ENCODE assay signal across 31 cellular contexts in the genomic region with DNA sequence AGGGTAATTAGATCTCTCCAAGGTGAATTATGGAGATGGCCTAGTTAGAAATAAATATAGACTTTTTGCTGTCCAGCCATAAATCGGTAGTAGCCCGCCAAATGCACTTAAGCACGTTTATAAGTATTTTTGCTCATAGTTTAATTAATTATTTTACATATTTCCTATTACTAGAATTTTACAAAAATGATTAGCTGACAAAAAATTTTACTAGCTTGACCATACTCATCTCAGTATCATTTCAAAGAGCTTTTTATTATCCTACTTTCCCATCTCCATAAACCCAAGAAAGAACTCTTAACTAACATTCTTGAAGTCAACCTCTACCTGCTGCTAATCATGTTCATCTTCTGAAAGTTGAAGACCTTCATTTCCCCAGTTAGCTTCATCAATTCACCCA.
DNase-seq lines count a peak whose midpoint lies in the region; ATAC-seq, FAIRE-seq and TF ChIP-seq lines count a peak whose summit lies in the region.
"Had no signal": no experiment of that assay in that cellular context is flagged by ENCODE, and none has a peak within 500 bp of the region (broad histone marks: within the 10 kb centered on the region; RNA-seq: fewer than 3 reads in every experiment).

No MANE protein-coding gene starts in this region.

- dilution Hi-C loops in mammary epithelial cell (cut with HindIII; ENCODE audit: low sequenced_read_pairs) = no loop called here

- no peaks in the 10 kb centered on the region for H3K27me3 ChIP-seq in HepG2 (ENCODE audit: control insufficient read depth in 1 of 2, insufficient read depth in 2 of 2, low read length in 2 of 2)
- H3K27me3 ChIP-seq in right lobe of liver = no peaks in the 10 kb centered on the region
- no peaks in the 10 kb centered on the region for H3K27me3 ChIP-seq in K562 (ENCODE audit: control insufficient read depth in 2 of 2, insufficient read depth in 2 of 2, low read length in 2 of 2)
- peaks cover 2% of the 10 kb centered on the region for H3K27me3 ChIP-seq in mammary epithelial cell (ENCODE audit: insufficient read depth, low read length)
- H3K27me3 ChIP-seq: BE2C; BLaER1; BLaER1 treated with 17β-estradiol and CSF1 and Interleukin-3, amounts not matched to agents 10 nM and 100 nM had no signal

- ATAC-seq in HepG2 (no peak), right lobe of liver (no peak), A549 (no peak), K562 (no peak), GM21390 (IDR thresholded peaks at IDR 0.05; ENCODE audit: unreplicated experiment) (no peak)
- ATAC-seq: CD8-positive, alpha-beta T cell had no signal

- no peak overlapping the region for H3K4me3 ChIP-seq in HepG2 (replicated peaks in 1 of 3; ENCODE audit: insufficient read depth in 1 of 3, low read depth in 2 of 3, low read length in 3 of 3)
- H3K4me3 ChIP-seq in right lobe of liver = no peak overlapping the region
- H3K4me3 ChIP-seq in A549 = no peak overlapping the region
- no peak overlapping the region for H3K4me3 ChIP-seq in K562
- no peak overlapping the region for H3K4me3 ChIP-seq in mammary epithelial cell (replicated peaks in 1 of 3; ENCODE audit: insufficient read depth in 1 of 3, low read depth in 2 of 3, low read length in 3 of 3)
- H3K4me3 ChIP-seq: BLaER1; BLaER1 treated with 17β-estradiol and CSF1 and Interleukin-3, amounts not matched to agents 10 nM and 100 nM had no signal

- H3K9me1 ChIP-seq in K562 (ENCODE audit: control insufficient read depth, insufficient read depth, low read length) = no peaks in the 10 kb centered on the region

- 38% methylated on average over 3 of the region's 3 CpGs for WGBS in HepG2 (ENCODE audit: low lambda C conversion rate)
- WGBS in right lobe of liver (ENCODE audit: insufficient coverage, low coverage, low lambda C conversion rate, missing lambda C conversion rate) = 74% methylated on average over 3 of the region's 3 CpGs
- 37% methylated on average over 3 of the region's 3 CpGs for WGBS in A549 (ENCODE audit: missing lambda C conversion rate)
- WGBS in K562 (ENCODE audit: insufficient coverage, low coverage, missing lambda C conversion rate) = 0% methylated on average over 3 of the region's 3 CpGs
- WGBS in mammary epithelial cell (ENCODE audit: low coverage, missing lambda C conversion rate) = 71% methylated on average over 3 of the region's 3 CpGs

- 0 out of 2 replicates have a peak, but pooled peaks cover 4% of the 10 kb centered on the region for H3K4me1 ChIP-seq in HepG2 (ENCODE audit: insufficient read depth, low read length)
- H3K4me1 ChIP-seq in right lobe of liver = no peaks in the 10 kb centered on the region
- no peaks in the 10 kb centered on the region for H3K4me1 ChIP-seq in A549
- no peaks in the 10 kb centered on the region for H3K4me1 ChIP-seq in K562 (replicated peaks in 1 of 2; ENCODE audit: control insufficient read depth in 2 of 2, insufficient read depth in 2 of 2, low read length in 2 of 2)
- no peaks in the 10 kb centered on the region for H3K4me1 ChIP-seq in mammary epithelial cell (ENCODE audit: insufficient read depth, low read length)
- H3K4me1 ChIP-seq: BE2C; BLaER1; BLaER1 treated with 17β-estradiol and CSF1 and Interleukin-3, amounts not matched to agents 10 nM and 100 nM; Caco-2 had no signal

- TF ChIP-seq CTCF in HepG2 (CRISPR knock-in tag; IDR thresholded peaks at IDR 0.05) (no peak), right lobe of liver (IDR thresholded peaks at IDR 0.05) (no peak), A549 (IDR thresholded peaks at IDR 0.05) (no peak), K562 (IDR thresholded peaks at IDR 0.05 in 2 of 3, conservative IDR thresholded peaks at IDR 0.05 in 1 of 3; ENCODE audit: insufficient read depth in 2 of 3, low read depth in 1 of 3, low read length in 3 of 3) (no peak), mammary epithelial cell (conservative IDR thresholded peaks at IDR 0.05 in 1 of 2, IDR thresholded peaks at IDR 0.05 in 1 of 2; ENCODE audit: extremely low read depth in 1 of 2, insufficient read depth in 1 of 2, low read depth in 1 of 2, low read length in 2 of 2) (no peak)

- BruUV-seq in HepG2 (replicated peaks; lab: Mats Ljungman, UMichigan) = no TSS peak
- no TSS peak for BruUV-seq in K562 (replicated peaks; lab: Mats Ljungman, UMichigan)
- BruUV-seq in mammary epithelial cell (replicated peaks; lab: Mats Ljungman, UMichigan) = no TSS peak

- in situ Hi-C loops in HepG2 (cut with HindIII; ENCODE audit: extremely low pct_ligation_motif_present, low pct_unique_long_range_greater_than_20kb) = no loop called here
- in situ Hi-C loops in K562 (cut with MboI) = no loop called here
- in situ Hi-C loops in mammary epithelial cell (cut with MboI; ENCODE audit: low sequenced_read_pairs in 2 of 2) = no loop called here

- H3K36me3 ChIP-seq in HepG2 (replicated peaks in 1 of 2; ENCODE audit: control insufficient read depth in 1 of 2, insufficient read depth in 2 of 2, low read length in 2 of 2) (no peaks in the 10 kb centered on the region), right lobe of liver (no peaks in the 10 kb centered on the region), K562 (ENCODE audit: control insufficient read depth, insufficient read depth, low read length) (no peaks in the 10 kb centered on the region), mammary epithelial cell (ENCODE audit: insufficient read depth, low read length) (no peaks in the 10 kb centered on the region)
- H3K36me3 ChIP-seq: BE2C; BLaER1; BLaER1 treated with 17β-estradiol and CSF1 and Interleukin-3, amounts not matched to agents 10 nM and 100 nM had no signal

- no peaks in the 10 kb centered on the region for H3K9me3 ChIP-seq in HepG2 (ENCODE audit: low read length)
- no peaks in the 10 kb centered on the region for H3K9me3 ChIP-seq in right lobe of liver
- H3K9me3 ChIP-seq in A549 = no peaks in the 10 kb centered on the region
- no peaks in the 10 kb centered on the region for H3K9me3 ChIP-seq in K562 (replicated peaks; ENCODE audit: control insufficient read depth, insufficient read depth, low read depth, low read length)
- H3K9me3 ChIP-seq in mammary epithelial cell (replicated peaks; ENCODE audit: insufficient read depth, low read length) = no peaks in the 10 kb centered on the region
- H3K9me3 ChIP-seq: BE2C; BLaER1; BLaER1 treated with 17β-estradiol and CSF1 and Interleukin-3, amounts not matched to agents 10 nM and 100 nM; Caco-2 had no signal

- intact Hi-C loops in HepG2 (cut with micrococcal nuclease; ENCODE audit: unreplicated experiment) = no loop called here
- intact Hi-C loops in right lobe of liver (cut with DNase I) = no loop called here
- intact Hi-C loops in K562 (cut with micrococcal nuclease) = no loop called here
- intact Hi-C loops in mammary epithelial cell (cut with micrococcal nuclease) = no loop called here

- POLR2A ChIA-PET in HepG2 (lab: Yijun Ruan, JAX) (no interaction called here), A549 (lab: Yijun Ruan, JAX) (no interaction called here), K562 (lab: Yijun Ruan, JAX) (no interaction called here)

- H2AFZ ChIP-seq in HepG2 (ENCODE audit: low read length) (no peak overlapping the region), K562 (ENCODE audit: low read depth, low read length) (no peak overlapping the region), mammary epithelial cell (ENCODE audit: low read depth, low read length) (no peak overlapping the region)

- H3K4me2 ChIP-seq in HepG2 (ENCODE audit: low read depth, low read length) = no peak overlapping the region
- H3K4me2 ChIP-seq in A549 = no peak overlapping the region
- H3K4me2 ChIP-seq in K562 (ENCODE audit: insufficient read depth, low read length) = no peak overlapping the region
- no peak overlapping the region for H3K4me2 ChIP-seq in mammary epithelial cell (ENCODE audit: insufficient read depth, low read depth, low read length)
- H3K4me2 ChIP-seq: BLaER1; BLaER1 treated with 17β-estradiol and CSF1 and Interleukin-3, amounts not matched to agents 10 nM and 100 nM had no signal

- TF ChIP-seq EP300 in HepG2 (IDR thresholded peaks at IDR 0.05; ENCODE audit: low read depth in 2 of 2, low read length in 2 of 2) (no peak), HepG2 (CRISPR knock-in tag; IDR thresholded peaks at IDR 0.05; ENCODE audit: borderline replicate concordance) (no peak), A549 (IDR thresholded peaks at IDR 0.05) (no peak), K562 (IDR thresholded peaks at IDR 0.05; ENCODE audit: low read length) (no peak)

- H3K9ac ChIP-seq in HepG2 (ENCODE audit: insufficient read depth, low read depth, low read length) (no peak overlapping the region), K562 (ENCODE audit: insufficient read depth in 1 of 2, low read depth in 2 of 2, low read length in 2 of 2) (no peak overlapping the region), mammary epithelial cell (ENCODE audit: insufficient read depth, low read length) (no peak overlapping the region)
- H3K9ac ChIP-seq: BLaER1; BLaER1 treated with 17β-estradiol and CSF1 and Interleukin-3, amounts not matched to agents 10 nM and 100 nM had no signal

- no peak for FAIRE-seq in HepG2 (lab: Jason Lieb, UNC)
- no peak for FAIRE-seq in A549 (lab: Jason Lieb, UNC)
- FAIRE-seq in K562 (lab: Jason Lieb, UNC) = no peak
- FAIRE-seq: D721Med had no signal

- no peaks in the 10 kb centered on the region for H3K79me2 ChIP-seq in HepG2 (ENCODE audit: insufficient read depth, low read length)
- no peaks in the 10 kb centered on the region for H3K79me2 ChIP-seq in K562 (ENCODE audit: control insufficient read depth, insufficient read depth, low read length)
- H3K79me2 ChIP-seq in mammary epithelial cell (ENCODE audit: insufficient read depth, low read length) = no peaks in the 10 kb centered on the region

- DNase-seq in HepG2 (ENCODE audit: low spot score) (no peak), right lobe of liver (no peak), A549 (ENCODE audit: low read depth in 1 of 2, low spot score in 1 of 2) (no peak), K562 (ENCODE audit: extremely low read depth in 1 of 4, low spot score in 3 of 4) (no peak), mammary epithelial cell (no peak)
- DNase-seq: 8988T; ACHN; AML-193; BE2C; C1 segment of cervical spinal cord; Caco-2; Calu3; CD4-positive, alpha-beta memory T cell; CD4-positive, alpha-beta T cell; CD4-positive, CD25-positive, alpha-beta regulatory T cell; CD8-positive, alpha-beta memory T cell; CD8-positive, alpha-beta T cell; COR-L47; DMS 273 treated with DMSO at 0.1 percent for 48 hours; DMS153; DMS53; DMS79; DMS79 treated with DMSO at 0.1 percent for 48 hours; DND-41; EL had no signal

- H4K20me1 ChIP-seq in HepG2 (ENCODE audit: insufficient read depth, low read length) = no peaks in the 10 kb centered on the region
- H4K20me1 ChIP-seq in K562 (replicated peaks; ENCODE audit: control insufficient read depth, insufficient read depth, low read length) = no peaks in the 10 kb centered on the region
- no peaks in the 10 kb centered on the region for H4K20me1 ChIP-seq in mammary epithelial cell (ENCODE audit: insufficient read depth, low read length)
- H4K20me1 ChIP-seq: BLaER1; BLaER1 treated with 17β-estradiol and CSF1 and Interleukin-3, amounts not matched to agents 10 nM and 100 nM had no signal

- TF ChIP-seq RAD21 in HepG2 (CRISPR knock-in tag; IDR thresholded peaks at IDR 0.05) (no peak), A549 (conservative IDR thresholded peaks at IDR 0.05 in 1 of 2, IDR thresholded peaks at IDR 0.05 in 1 of 2) (no peak), K562 (CRISPR knock-in tag; conservative IDR thresholded peaks at IDR 0.05 in 1 of 2, IDR thresholded peaks at IDR 0.05 in 1 of 2) (no peak)

- CTCF ChIA-PET in HepG2 (lab: Yijun Ruan, JAX; ENCODE audit: low intra/inter-chr PET ratio, low total read pairs) = no interaction called here
- CTCF ChIA-PET in A549 (lab: Yijun Ruan, JAX) = no interaction called here
- CTCF ChIA-PET in K562 (lab: Yijun Ruan, JAX; ENCODE audit: low intra/inter-chr PET ratio) = no interaction called here
- CTCF ChIA-PET in mammary epithelial cell (lab: Charles Lee; ENCODE audit: low non-redundant PET) = no interaction called here

- H3K27ac ChIP-seq in HepG2 (ENCODE audit: extremely low read length, insufficient read depth, low read length) (no peak overlapping the region), right lobe of liver (no peak overlapping the region), A549 (no peak overlapping the region), K562 (ENCODE audit: extremely low read depth, low read depth, low read length) (no peak overlapping the region), mammary epithelial cell (ENCODE audit: insufficient read depth, low read depth, low read length) (no peak overlapping the region)
- H3K27ac ChIP-seq: 22Rv1; BLaER1; BLaER1 treated with 17β-estradiol and CSF1 and Interleukin-3, amounts not matched to agents 10 nM and 100 nM; C4-2B had no signal

- TF ChIP-seq POLR2A in HepG2 (IDR thresholded peaks at IDR 0.05; ENCODE audit: insufficient read depth in 1 of 2, low read depth in 2 of 2, low read length in 2 of 2) (no peak), right lobe of liver (IDR thresholded peaks at IDR 0.05) (no peak), A549 (IDR thresholded peaks at IDR 0.05; ENCODE audit: low read length) (no peak), K562 (conservative IDR thresholded peaks at IDR 0.05) (no peak)
